21 cellular contexts compared by ENCODE assay signal in the genomic region with DNA sequence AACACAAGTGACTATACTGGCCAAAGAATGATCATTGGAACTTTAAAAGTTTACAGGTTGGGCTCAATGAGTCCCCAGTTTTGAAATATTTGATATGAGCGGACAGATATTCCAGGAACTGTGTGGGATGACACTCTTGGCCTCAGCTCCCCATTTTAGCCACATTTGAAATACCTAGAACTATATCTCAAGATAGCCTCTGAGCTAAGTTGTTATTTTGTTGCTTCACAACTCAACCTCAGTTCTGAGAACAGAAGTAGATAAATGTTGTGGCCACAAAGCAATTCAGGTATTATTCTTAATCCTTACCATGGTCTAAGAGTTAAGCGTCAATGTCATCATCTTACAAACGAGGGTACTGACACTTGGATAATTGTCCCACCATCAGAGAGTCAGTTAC.
DNase-seq lines count a peak whose midpoint lies in the region; ATAC-seq and TF ChIP-seq lines count a peak whose summit lies in the region.
"Had no signal": no experiment of that assay in that cellular context is flagged by ENCODE, and none has a peak within 500 bp of the region (broad histone marks: within the 10 kb centered on the region; RNA-seq: fewer than 3 reads in every experiment).

No MANE protein-coding gene starts in this region.

- H4K8ac ChIP-seq in trophoblast cell (ENCODE audit: low read depth, low read length): no peak overlapping the region

- H2AK5ac ChIP-seq in trophoblast cell (ENCODE audit: low read length): no peak overlapping the region

- peaks cover 31 to 68% (median 54%) of the 10 kb centered on the region in 10 experiments for H3K4me1 ChIP-seq in BLaER1 treated with 17β-estradiol and CSF1 and Interleukin-3, amounts not matched to agents 10 nM and 100 nM
- H3K4me1 ChIP-seq in Loucy (ENCODE audit: insufficient read depth, low read length, poor library complexity, severe bottlenecking): peaks cover 21% of the 10 kb centered on the region
- H3K4me1 ChIP-seq in trophoblast cell (ENCODE audit: control insufficient read depth in 1 of 2, insufficient read depth in 2 of 2, low read length in 2 of 2): no peaks in the 10 kb centered on the region
- H3K4me1 ChIP-seq: adrenal gland, esophagus muscularis mucosa, HAP-1, psoas muscle had no signal

- WGBS in trophoblast cell (ENCODE audit: extremely low coverage, insufficient coverage, insufficient read length): no CpG with 5 or more reads among the region's 3 CpGs

- POLR2A ChIA-PET in activated CD4-positive, alpha-beta memory T cell treated with anti-CD3 and anti-CD28 coated beads for 36 hours (lab: Charles Lee): no interaction called here

- no peaks in the 10 kb centered on the region for H3K79me2 ChIP-seq in Loucy (ENCODE audit: insufficient read depth, low read length)
- no peaks in the 10 kb centered on the region for H3K79me2 ChIP-seq in trophoblast cell (ENCODE audit: control insufficient read depth, insufficient read depth, low read length, poor library complexity)

- no peaks in the 10 kb centered on the region for H3K9me3 Mint-ChIP-seq in natural killer cell
- H3K9me3 Mint-ChIP-seq in activated CD4-positive, alpha-beta memory T cell treated with anti-CD3 and anti-CD28 coated beads for 36 hours: no peaks in the 10 kb centered on the region
- H3K9me3 Mint-ChIP-seq: activated T-helper 2 cell treated with anti-CD3 and anti-CD28 coated beads, Interferon-gamma antibody, Interleukin-2, Interleukin-4, amounts not matched to agents 10 μg/mL and 5 μg/mL and 100 μg/mL, durations not matched to agents 14 hours and 24 hours and 36 hours; CD8-positive, alpha-beta memory T cell; nephron; WTC11 had no signal

- H3K27me3 Mint-ChIP-seq in natural killer cell (ENCODE audit: low read depth in 2 of 2): no peaks in the 10 kb centered on the region
- no peaks in the 10 kb centered on the region for H3K27me3 Mint-ChIP-seq in activated CD4-positive, alpha-beta memory T cell treated with anti-CD3 and anti-CD28 coated beads for 36 hours

- TF ChIP-seq CTCF in Loucy (conservative IDR thresholded peaks at IDR 0.05; ENCODE audit: low read length): no peak
- no peak for TF ChIP-seq CTCF in natural killer cell (IDR thresholded peaks at IDR 0.05)

- H3F3A ChIP-seq in Loucy (ENCODE audit: low read depth): no peaks in the 10 kb centered on the region

- H3K14ac ChIP-seq in trophoblast cell (ENCODE audit: low read length): no peak overlapping the region

- no peak overlapping the region for H2BK120ac ChIP-seq in trophoblast cell (ENCODE audit: insufficient read depth, low read length, poor library complexity)

- no peaks in the 10 kb centered on the region for H3K27me3 ChIP-seq in BLaER1 treated with 17β-estradiol and CSF1 and Interleukin-3, amounts not matched to agents 10 nM and 100 nM
- no peaks in the 10 kb centered on the region for H3K27me3 ChIP-seq in Loucy (ENCODE audit: insufficient read depth, low read length, poor library complexity, severe bottlenecking)
- H3K27me3 ChIP-seq in trophoblast cell (ENCODE audit: insufficient read depth, low read length): no peaks in the 10 kb centered on the region
- H3K27me3 ChIP-seq: adrenal gland, esophagus muscularis mucosa, transverse colon had no signal

- no peaks in the 10 kb centered on the region for H3K36me3 ChIP-seq in BLaER1 treated with 17β-estradiol and CSF1 and Interleukin-3, amounts not matched to agents 10 nM and 100 nM
- H3K36me3 ChIP-seq in Loucy (ENCODE audit: insufficient read depth, low read length) (no peaks in the 10 kb centered on the region), trophoblast cell (ENCODE audit: control insufficient read depth in 1 of 2, insufficient read depth in 2 of 2, low read length in 2 of 2) (no peaks in the 10 kb centered on the region)
- H3K36me3 ChIP-seq: adrenal gland, esophagus muscularis mucosa, HAP-1, transverse colon had no signal

- peaks cover 5 to 10% of the 10 kb centered on the region in 2 donors for H3K4me1 Mint-ChIP-seq in natural killer cell
- no peaks in the 10 kb centered on the region for H3K4me1 Mint-ChIP-seq in activated CD4-positive, alpha-beta memory T cell treated with anti-CD3 and anti-CD28 coated beads for 36 hours (ENCODE audit: low read depth)
- H3K4me1 Mint-ChIP-seq: nephron, WTC11 had no signal

- H4K20me1 ChIP-seq in BLaER1 treated with 17β-estradiol and CSF1 and Interleukin-3, amounts not matched to agents 10 nM and 100 nM: no peaks in the 10 kb centered on the region
- no peaks in the 10 kb centered on the region for H4K20me1 ChIP-seq in Loucy (ENCODE audit: insufficient read depth, low read length, poor library complexity, severe bottlenecking)

- H3K9me3 ChIP-seq in BLaER1 treated with 17β-estradiol and CSF1 and Interleukin-3, amounts not matched to agents 10 nM and 100 nM (replicated peaks in 1 of 11): peaks cover 0 to 9% (median 0%) of the 10 kb centered on the region in 11 experiments; a peak in 8 of 22 replicates
- no peaks in the 10 kb centered on the region for H3K9me3 ChIP-seq in Loucy (ENCODE audit: insufficient read depth, low read depth, low read length)
- H3K9me3 ChIP-seq in trophoblast cell (ENCODE audit: insufficient read depth, low read depth, low read length): no peaks in the 10 kb centered on the region
- H3K9me3 ChIP-seq: adrenal gland, esophagus muscularis mucosa, HAP-1, psoas muscle, transverse colon had no signal

- no peaks in the 10 kb centered on the region for H3K36me3 Mint-ChIP-seq in natural killer cell
- H3K36me3 Mint-ChIP-seq in activated CD4-positive, alpha-beta memory T cell treated with anti-CD3 and anti-CD28 coated beads for 36 hours: no peaks in the 10 kb centered on the region
- H3K36me3 Mint-ChIP-seq: CD8-positive, alpha-beta memory T cell; WTC11 had no signal

- H2AFZ ChIP-seq in Loucy (ENCODE audit: low read length) (peak overlapping the region; percentile 81), trophoblast cell (ENCODE audit: insufficient read depth, low read length, poor library complexity) (no peak overlapping the region)

- H3K4me3 ChIP-seq in BLaER1 treated with 17β-estradiol and CSF1 and Interleukin-3, amounts not matched to agents 10 nM and 100 nM: peak overlapping the region in 2 of 10 experiments; percentile 3 to 6; a peak in 2 of 20 replicates
- H3K4me3 ChIP-seq in Loucy (ENCODE audit: low read length, poor library complexity, severe bottlenecking): peak overlapping the region; percentile 62
- H3K4me3 ChIP-seq in trophoblast cell (ENCODE audit: low read depth, low read length): no peak overlapping the region
- H3K4me3 ChIP-seq: adrenal gland, esophagus muscularis mucosa, HAP-1, psoas muscle, transverse colon had no signal

- DNase-seq in natural killer cell: no peak
- DNase-seq in activated CD4-positive, alpha-beta memory T cell treated with anti-CD3 and anti-CD28 coated beads for 36 hours: no peak
- DNase-seq in trophoblast cell: no peak
- DNase-seq: activated CD8-positive, alpha-beta memory T cell treated with anti-CD3 and anti-CD28 coated beads for 24 hours; glutamatergic neuron; NCI-H2029; NCI-H524 had no signal

- no peak overlapping the region for H2BK5ac ChIP-seq in trophoblast cell (ENCODE audit: low read depth, low read length, poor library complexity)

- H3K23ac ChIP-seq in trophoblast cell (ENCODE audit: low read length): no peak overlapping the region

- H3K27ac ChIP-seq in BLaER1 treated with 17β-estradiol and CSF1 and Interleukin-3, amounts not matched to agents 10 nM and 100 nM: peak overlapping the region; percentile 90 to 96 (median 93)
- H3K27ac ChIP-seq in trophoblast cell (ENCODE audit: low read depth, low read length): no peak overlapping the region
- H3K27ac ChIP-seq: esophagus muscularis mucosa, psoas muscle, transverse colon had no signal

- ATAC-seq in GM19397 (IDR thresholded peaks at IDR 0.05; ENCODE audit: unreplicated experiment): peak; percentile 9
- peak; percentile 21 to 48 (median 24) for ATAC-seq in natural killer cell
- ATAC-seq in GM19023 (IDR thresholded peaks at IDR 0.05; ENCODE audit: unreplicated experiment): no peak
- no peak for ATAC-seq in GM21737 (IDR thresholded peaks at IDR 0.05; ENCODE audit: unreplicated experiment)
- ATAC-seq: psoas muscle, WTC11 had no signal

- peak overlapping the region; percentile 68 to 82 (median 73) for H3K9ac ChIP-seq in BLaER1 treated with 17β-estradiol and CSF1 and Interleukin-3, amounts not matched to agents 10 nM and 100 nM
- H3K9ac ChIP-seq in Loucy (ENCODE audit: low read depth, low read length, poor library complexity, severe bottlenecking) (peak overlapping the region; percentile 58), trophoblast cell (ENCODE audit: low read length) (no peak overlapping the region)

- H3K9me2 ChIP-seq in Loucy (replicated peaks; ENCODE audit: low read depth, low read length): no peaks in the 10 kb centered on the region

- no peak overlapping the region for H4K91ac ChIP-seq in trophoblast cell (ENCODE audit: low read depth, low read length)

- H3K79me1 ChIP-seq in trophoblast cell (ENCODE audit: low read length): no peaks in the 10 kb centered on the region

- H3K27ac Mint-ChIP-seq in natural killer cell: no peak overlapping the region
- no peak overlapping the region for H3K27ac Mint-ChIP-seq in activated CD4-positive, alpha-beta memory T cell treated with anti-CD3 and anti-CD28 coated beads for 36 hours
- H3K27ac Mint-ChIP-seq: activated T-helper 2 cell treated with anti-CD3 and anti-CD28 coated beads, Interferon-gamma antibody, Interleukin-2, Interleukin-4, amounts not matched to agents 10 μg/mL and 5 μg/mL and 100 μg/mL, durations not matched to agents 14 hours and 24 hours and 36 hours; CD8-positive, alpha-beta memory T cell; nephron; WTC11 had no signal

- CTCF ChIA-PET in activated CD4-positive, alpha-beta memory T cell treated with anti-CD3 and anti-CD28 coated beads for 36 hours (lab: Charles Lee): no interaction called here

- intact Hi-C loops in natural killer cell (cut with micrococcal nuclease): loop anchor here (5.0 to 10.0 kb wide), 4 partner anchors 144 to 599 kb away; no protein-coding TSS in a partner anchor
- intact Hi-C loops in activated CD4-positive, alpha-beta memory T cell treated with anti-CD3 and anti-CD28 coated beads for 36 hours (cut with micrococcal nuclease): no loop called here

- H3K4me3 Mint-ChIP-seq in natural killer cell: no peak overlapping the region
- H3K4me3 Mint-ChIP-seq in activated CD4-positive, alpha-beta memory T cell treated with anti-CD3 and anti-CD28 coated beads for 36 hours: no peak overlapping the region
- H3K4me3 Mint-ChIP-seq: CD8-positive, alpha-beta memory T cell; nephron; WTC11 had no signal

- H3K18ac ChIP-seq in trophoblast cell (ENCODE audit: low read length): no peak overlapping the region

- H4K12ac ChIP-seq in trophoblast cell (ENCODE audit: low read depth, low read length): no peak overlapping the region

- H3K4ac ChIP-seq in trophoblast cell (ENCODE audit: low read depth, low read length): no peak overlapping the region

- no peak overlapping the region for H2BK12ac ChIP-seq in trophoblast cell (ENCODE audit: low read length)

- H3K4me2 ChIP-seq in BLaER1 treated with 17β-estradiol and CSF1 and Interleukin-3, amounts not matched to agents 10 nM and 100 nM: peak overlapping the region; percentile 51 to 82 (median 76)
- peak overlapping the region; percentile 64 for H3K4me2 ChIP-seq in Loucy (ENCODE audit: low read depth, low read length, poor library complexity, severe bottlenecking)
- H3K4me2 ChIP-seq in trophoblast cell (ENCODE audit: low read length): no peak overlapping the region

Comparison
In these comparisons a context has a peak if more than half of its experiments do, and no peak if none do; other contexts are left out.
1. ATAC-seq: peak in GM19397 (single experiment) and natural killer cell (3 of 3); none in GM19023 (single experiment) and GM21737 (single experiment).